15 cellular contexts compared by ENCODE assay signal in the genomic region with DNA sequence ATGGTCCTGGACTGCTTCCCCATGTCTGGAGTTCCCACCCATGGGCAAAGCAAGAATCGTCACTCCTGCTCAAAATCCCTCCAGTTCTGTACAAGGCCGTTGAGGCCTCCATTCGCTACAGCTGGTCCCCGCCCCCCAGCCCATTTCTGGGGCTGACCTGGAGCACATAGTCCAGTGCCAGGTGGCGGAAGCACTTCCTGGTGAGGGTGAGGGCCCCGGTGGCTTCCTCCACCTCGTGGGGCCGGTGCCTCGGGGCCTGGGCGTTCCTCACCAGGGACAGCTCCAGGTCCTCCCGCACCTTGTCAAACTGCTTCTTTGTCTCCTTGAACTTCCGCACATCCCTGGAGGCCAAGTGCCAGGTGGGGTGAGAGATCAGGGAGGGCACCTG.
"Had no signal": no experiment of that assay in that cellular context is flagged by ENCODE, and none has a peak within 500 bp of the region (broad histone marks: within the 10 kb centered on the region; RNA-seq: fewer than 3 reads in every experiment).

No MANE protein-coding gene starts in this region.

- H3K9me3 Mint-ChIP-seq: activated CD4-positive, alpha-beta T cell treated with anti-CD3 and anti-CD28 coated beads, Interleukin-2, amount 10 ng/mL, durations not matched to agents 7 days and 5 days; activated naive CD4-positive, alpha-beta T cell treated with anti-CD3 and anti-CD28 coated beads for 36 hours; activated naive CD8-positive, alpha-beta T cell treated with anti-CD3 and anti-CD28 coated beads, Interleukin-2, amount 50 U/mL, for 24 hours; activated T-helper 2 cell treated with anti-CD3 and anti-CD28 coated beads, Interferon-gamma antibody, Interleukin-2, Interleukin-4, amounts not matched to agents 10 μg/mL and 5 μg/mL and 100 μg/mL, durations not matched to agents 14 hours and 24 hours and 36 hours; nephron progenitor cell had no signal

- H3K4me3 Mint-ChIP-seq: activated CD4-positive, alpha-beta T cell treated with anti-CD3 and anti-CD28 coated beads, Interleukin-2, amount 10 ng/mL, durations not matched to agents 7 days and 5 days; activated naive CD4-positive, alpha-beta T cell treated with anti-CD3 and anti-CD28 coated beads for 36 hours; activated naive CD8-positive, alpha-beta T cell treated with anti-CD3 and anti-CD28 coated beads, Interleukin-2, amount 50 U/mL, for 24 hours; nephron progenitor cell had no signal

- H3K27ac ChIP-seq: colonic mucosa, prostate gland, testis, upper lobe of right lung had no signal

- H3K9me3 ChIP-seq: colonic mucosa, prostate gland, testis, upper lobe of right lung had no signal

- H3K27me3 ChIP-seq: colonic mucosa, testis, upper lobe of right lung had no signal

- H3K36me3 ChIP-seq: colonic mucosa, prostate gland, upper lobe of right lung had no signal

- DNase-seq: activated naive CD4-positive, alpha-beta T cell treated with anti-CD3 and anti-CD28 coated beads for 36 hours; activated naive CD8-positive, alpha-beta T cell treated with anti-CD3 and anti-CD28 coated beads, Interleukin-2, amount 50 U/mL, for 24 hours; colonic mucosa; effector CD4-positive, alpha-beta T cell; foreskin fibroblast; nephron progenitor cell; small intestine; stimulated activated CD4-positive, alpha-beta T cell treated with anti-CD3 and anti-CD28 coated beads, Interleukin-4, amount 100 ng/mL, for 24 hours; stimulated activated naive CD4-positive, alpha-beta T cell treated with Interleukin-2 at 50 U/mL for 16 hours; testis; upper lobe of right lung had no signal

- H3K27ac Mint-ChIP-seq: activated CD4-positive, alpha-beta T cell treated with anti-CD3 and anti-CD28 coated beads, Interleukin-2, amount 10 ng/mL, durations not matched to agents 7 days and 5 days; activated naive CD4-positive, alpha-beta T cell treated with anti-CD3 and anti-CD28 coated beads for 36 hours; activated naive CD8-positive, alpha-beta T cell treated with anti-CD3 and anti-CD28 coated beads, Interleukin-2, amount 50 U/mL, for 24 hours; activated T-helper 2 cell treated with anti-CD3 and anti-CD28 coated beads, Interferon-gamma antibody, Interleukin-2, Interleukin-4, amounts not matched to agents 10 μg/mL and 5 μg/mL and 100 μg/mL, durations not matched to agents 14 hours and 24 hours and 36 hours; nephron progenitor cell had no signal

- ATAC-seq: right cardiac atrium, upper lobe of right lung had no signal

- H3K4me3 ChIP-seq: colonic mucosa, prostate gland, testis, upper lobe of right lung had no signal

- H3K27me3 Mint-ChIP-seq: activated CD4-positive, alpha-beta T cell treated with anti-CD3 and anti-CD28 coated beads, Interleukin-2, amount 10 ng/mL, durations not matched to agents 7 days and 5 days; activated naive CD8-positive, alpha-beta T cell treated with anti-CD3 and anti-CD28 coated beads, Interleukin-2, amount 50 U/mL, for 24 hours had no signal
